In the genomic region with DNA sequence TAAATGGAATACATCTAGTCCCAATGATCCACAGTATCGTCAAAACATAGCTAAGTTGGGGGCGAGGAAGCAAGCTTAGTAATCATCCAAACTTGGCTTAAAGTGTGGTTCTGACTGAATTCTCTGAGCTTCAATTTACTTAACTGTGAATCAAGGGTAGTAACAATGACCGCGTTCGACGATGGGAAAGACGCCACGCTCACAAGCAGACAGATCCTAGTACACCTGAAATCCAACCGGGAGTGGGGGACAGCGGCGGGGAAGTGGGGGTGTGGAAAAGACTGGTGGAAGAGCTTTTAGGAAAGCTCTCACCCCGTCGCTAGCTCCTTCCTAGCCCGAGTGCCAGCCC, we compare ENCODE assay signal across 1 cellular context.
TF ChIP-seq lines count a peak whose summit lies in the region.

No MANE protein-coding gene starts in this region.

TF ChIP-seq in IMR-90, 13 proteins besides CTCF, POLR2A, EP300 and RAD21 (continued from another document):
- TF ChIP-seq, protein P1, sequence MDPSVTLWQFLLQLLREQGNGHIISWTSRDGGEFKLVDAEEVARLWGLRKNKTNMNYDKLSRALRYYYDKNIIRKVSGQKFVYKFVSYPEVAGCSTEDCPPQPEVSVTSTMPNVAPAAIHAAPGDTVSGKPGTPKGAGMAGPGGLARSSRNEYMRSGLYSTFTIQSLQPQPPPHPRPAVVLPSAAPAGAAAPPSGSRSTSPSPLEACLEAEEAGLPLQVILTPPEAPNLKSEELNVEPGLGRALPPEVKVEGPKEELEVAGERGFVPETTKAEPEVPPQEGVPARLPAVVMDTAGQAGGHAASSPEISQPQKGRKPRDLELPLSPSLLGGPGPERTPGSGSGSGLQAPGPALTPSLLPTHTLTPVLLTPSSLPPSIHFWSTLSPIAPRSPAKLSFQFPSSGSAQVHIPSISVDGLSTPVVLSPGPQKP (IDR thresholded peaks at IDR 0.05; ENCODE audit: borderline replicate concordance, low read depth, low read length): no peak
- TF ChIP-seq NFE2L2 (IDR thresholded peaks at IDR 0.05; ENCODE audit: low read depth, low read length) (no peak), RFX5 (IDR thresholded peaks at IDR 0.05; ENCODE audit: low read depth, low read length) (no peak), CHD1 (IDR thresholded peaks at IDR 0.05; ENCODE audit: low read depth, low read length) (no peak)
